Comparison of ENCODE assay signal across 32 cellular contexts in genomic region chr1:171166361-171166760, GRCh38. TPM values are rescaled to one million over a fixed set of nuclear protein-coding genes. Genes with fewer than 3 reads are reported as not detected.
"Had no signal": no experiment of that assay in that cellular context is flagged by ENCODE, and none has a peak within 500 bp of the region (broad histone marks: within the 10 kb centered on the region; RNA-seq: fewer than 3 reads in every experiment).

No MANE protein-coding gene starts in this region.

- H3K4me1 ChIP-seq: colonic mucosa, gastroesophageal sphincter, left lung, lower lobe of right lung, psoas muscle, sigmoid colon, tibial artery had no signal

- H3K4me2 ChIP-seq: hepatocyte had no signal

- H3K27me3 Mint-ChIP-seq: dendritic cell treated with granulocyte-macrophage colony-stimulating factor and Interleukin-4, amounts not matched to agents 40 ng/mL and 50 ng/mL, for 4 days; type B pancreatic cell had no signal

- ATAC-seq: gastroesophageal sphincter; heart left ventricle; left cardiac atrium; left lung; lower lobe of right lung; natural killer cell; psoas muscle; right cardiac atrium; stimulated activated effector memory CD8-positive, alpha-beta T cell treated with anti-CD3 and anti-CD28 coated beads, Interleukin-12 subunit alpha, Interleukin-12 subunit beta, amount 100 ng/mL, for 72 hours; stimulated activated naive CD8-positive, alpha-beta T cell treated with anti-CD3 and anti-CD28 coated beads, Interleukin-15, Interleukin-2, amounts not matched to agents 100 U/mL and 50 U/mL, for 24 hours had no signal

- H3K4me1 Mint-ChIP-seq: memory B cell; natural killer cell; stimulated activated effector memory CD8-positive, alpha-beta T cell treated with anti-CD3 and anti-CD28 coated beads, Interleukin-12 subunit alpha, Interleukin-12 subunit beta, amount 100 ng/mL, for 72 hours had no signal

- H3K27ac Mint-ChIP-seq: dendritic cell treated with granulocyte-macrophage colony-stimulating factor and Interleukin-4, amounts not matched to agents 40 ng/mL and 50 ng/mL, for 4 days; endodermal cell; memory B cell; natural killer cell; stimulated activated effector memory CD8-positive, alpha-beta T cell treated with anti-CD3 and anti-CD28 coated beads, Interleukin-12 subunit alpha, Interleukin-12 subunit beta, amount 100 ng/mL, for 72 hours; type B pancreatic cell had no signal

- H3K4me3 ChIP-seq: colonic mucosa, gastroesophageal sphincter, heart left ventricle, hepatocyte, left lung, lower lobe of right lung, ovary, psoas muscle, sigmoid colon, testis, tibial artery had no signal

- H3K36me3 ChIP-seq: colonic mucosa, gastroesophageal sphincter, heart left ventricle, left lung, lower lobe of right lung, ovary, sigmoid colon, tibial artery had no signal

- H3K4me3 Mint-ChIP-seq: dendritic cell treated with granulocyte-macrophage colony-stimulating factor and Interleukin-4, amounts not matched to agents 40 ng/mL and 50 ng/mL, for 4 days; endodermal cell; memory B cell; natural killer cell; stimulated activated effector memory CD8-positive, alpha-beta T cell treated with anti-CD3 and anti-CD28 coated beads, Interleukin-12 subunit alpha, Interleukin-12 subunit beta, amount 100 ng/mL, for 72 hours; type B pancreatic cell had no signal

- H3K9me3 Mint-ChIP-seq: endodermal cell; stimulated activated effector memory CD8-positive, alpha-beta T cell treated with anti-CD3 and anti-CD28 coated beads, Interleukin-12 subunit alpha, Interleukin-12 subunit beta, amount 100 ng/mL, for 72 hours had no signal

- H3K27me3 ChIP-seq: colonic mucosa, gastroesophageal sphincter, heart left ventricle, hepatocyte, left lung, ovary, sigmoid colon, testis, tibial artery had no signal

- H3K79me2 ChIP-seq: hepatocyte had no signal

- H3K36me3 Mint-ChIP-seq: natural killer cell; stimulated activated effector memory CD8-positive, alpha-beta T cell treated with anti-CD3 and anti-CD28 coated beads, Interleukin-12 subunit alpha, Interleukin-12 subunit beta, amount 100 ng/mL, for 72 hours had no signal

- H3K9me3 ChIP-seq: colonic mucosa, gastroesophageal sphincter, heart left ventricle, left lung, lower lobe of right lung, ovary, psoas muscle, sigmoid colon, testis, tibial artery had no signal

- H3K27ac ChIP-seq: colonic mucosa, gastroesophageal sphincter, heart left ventricle, hepatocyte, left lung, lower lobe of right lung, ovary, psoas muscle, sigmoid colon, testis, tibial artery had no signal

- DNase-seq: colonic mucosa; effector CD8-positive, alpha-beta T cell; endodermal cell; erythroblast; foreskin fibroblast; heart left ventricle; left cardiac atrium; left lung; lower lobe of right lung; natural killer cell; occipital lobe; ovary; posterior cingulate gyrus; psoas muscle; right cardiac atrium; sigmoid colon; stimulated activated CD4-positive, alpha-beta T cell treated with anti-CD3 and anti-CD28 coated beads, Interleukin-2, amount 100 ng/mL, for 24 hours; stimulated activated CD4-positive, alpha-beta T cell treated with anti-CD3 and anti-CD28 coated beads, Interleukin-4, amount 100 ng/mL, for 24 hours; stimulated activated naive CD8-positive, alpha-beta T cell treated with anti-CD3 and anti-CD28 coated beads, Interleukin-15, Interleukin-2, amounts not matched to agents 100 U/mL and 50 U/mL, for 24 hours; substantia nigra; testis; tibial artery had no signal

- H2AFZ ChIP-seq: hepatocyte had no signal

RNA-seq across cellular contexts. Expression of gene FMO2, which starts 18.7 kb away (rescaled TPM):
- total RNA-seq: endodermal cell, kidney epithelial cell, mononuclear cell, natural killer cell, renal cortical epithelial cell had no signal
- polyA plus RNA-seq: hepatocyte, neural cell had no signal
